Comparison of ENCODE assay signal across 9 cellular contexts in genomic region chr1:212928323-212929281, GRCh38. TPM values are rescaled to one million over a fixed set of nuclear protein-coding genes. Genes with fewer than 3 reads are reported as not detected.
DNase-seq lines count a peak whose midpoint lies in the region; ATAC-seq and TF ChIP-seq lines count a peak whose summit lies in the region.
"Had no signal": no experiment of that assay in that cellular context is flagged by ENCODE, and none has a peak within 500 bp of the region (broad histone marks: within the 10 kb centered on the region; RNA-seq: fewer than 3 reads in every experiment).

No MANE protein-coding gene starts in this region.

- H3K4me3 ChIP-seq in ectodermal cell (ENCODE audit: insufficient read depth, low read depth, low read length): peak overlapping the region; percentile 6
- no peak overlapping the region for H3K4me3 ChIP-seq in dorsolateral prefrontal cortex

- H3K27me3 Mint-ChIP-seq in stimulated activated naive CD8-positive, alpha-beta T cell treated with anti-CD3 and anti-CD28 coated beads, Interleukin-15, amount 100 ng/mL, for 72 hours: no peaks in the 10 kb centered on the region
- H3K27me3 Mint-ChIP-seq: activated naive CD8-positive, alpha-beta T cell had no signal

- no peak for TF ChIP-seq CTCF in dorsolateral prefrontal cortex (IDR thresholded peaks at IDR 0.05 in 54 of 56, conservative IDR thresholded peaks at IDR 0.05 in 2 of 56; ENCODE audit: low read depth in 1 of 56, partially characterized antibody in 56 of 56)

- peaks cover 16% of the 10 kb centered on the region for H3K4me1 ChIP-seq in ectodermal cell (ENCODE audit: control insufficient read depth, insufficient read depth, low read length)

- peak overlapping the region; percentile 64 for H3K27ac ChIP-seq in ectodermal cell (ENCODE audit: insufficient read depth, low read depth, low read length, poor library complexity, severe bottlenecking)
- no peak overlapping the region for H3K27ac ChIP-seq in dorsolateral prefrontal cortex

- H3K9me3 Mint-ChIP-seq in stimulated activated naive CD8-positive, alpha-beta T cell treated with anti-CD3 and anti-CD28 coated beads, Interleukin-15, amount 100 ng/mL, for 72 hours: no peaks in the 10 kb centered on the region

- 28% methylated on average over 10 of the region's 10 CpGs for WGBS in ectodermal cell, 2 experiments

- no peaks in the 10 kb centered on the region for H3K36me3 ChIP-seq in ectodermal cell (ENCODE audit: control insufficient read depth, insufficient read depth, low read length)

- no peak for DNase-seq in stimulated activated naive CD8-positive, alpha-beta T cell treated with anti-CD3 and anti-CD28 coated beads, Interleukin-15, Interleukin-2, amounts not matched to agents 100 U/mL and 50 U/mL, for 24 hours
- no peak for DNase-seq in stimulated activated naive CD8-positive, alpha-beta T cell treated with anti-CD3 and anti-CD28 coated beads, Interleukin-15, amount 100 ng/mL, for 72 hours
- no peak for DNase-seq in pons (ENCODE audit: low spot score)
- no peak for DNase-seq in activated CD4-positive, alpha-beta T cell treated with anti-CD3 and anti-CD28 coated beads for 48 hours
- no peak for DNase-seq in dorsolateral prefrontal cortex
- DNase-seq in SKM-1 (lab: John Stamatoyannopoulos, UW; ENCODE audit: unreplicated experiment): no peak

- no peak overlapping the region for H3K4me3 Mint-ChIP-seq in stimulated activated naive CD8-positive, alpha-beta T cell treated with anti-CD3 and anti-CD28 coated beads, Interleukin-15, amount 100 ng/mL, for 72 hours
- H3K4me3 Mint-ChIP-seq: activated naive CD8-positive, alpha-beta T cell had no signal

- peaks cover 7% of the 10 kb centered on the region for H3K4me1 Mint-ChIP-seq in stimulated activated naive CD8-positive, alpha-beta T cell treated with anti-CD3 and anti-CD28 coated beads, Interleukin-15, amount 100 ng/mL, for 72 hours

- H3K27me3 ChIP-seq in ectodermal cell (ENCODE audit: control insufficient read depth, insufficient read depth, low read length, poor library complexity, severe bottlenecking): no peaks in the 10 kb centered on the region
- no peaks in the 10 kb centered on the region for H3K27me3 ChIP-seq in dorsolateral prefrontal cortex

- H3K27ac Mint-ChIP-seq in stimulated activated naive CD8-positive, alpha-beta T cell treated with anti-CD3 and anti-CD28 coated beads, Interleukin-15, amount 100 ng/mL, for 72 hours: peak overlapping the region in 1 of 2 donors; percentile 44
- H3K27ac Mint-ChIP-seq: activated naive CD8-positive, alpha-beta T cell had no signal

- intact Hi-C loops in dorsolateral prefrontal cortex (cut with DNase I): no loop called here

- H3K9me3 ChIP-seq in ectodermal cell (ENCODE audit: control insufficient read depth, low read length): no peaks in the 10 kb centered on the region

- peak; percentile 23 for ATAC-seq in stimulated activated naive CD8-positive, alpha-beta T cell treated with anti-CD3 and anti-CD28 coated beads, Interleukin-15, Interleukin-2, amounts not matched to agents 100 U/mL and 50 U/mL, for 24 hours
- no peak for ATAC-seq in stimulated activated naive CD8-positive, alpha-beta T cell treated with anti-CD3 and anti-CD28 coated beads, Interleukin-15, amount 100 ng/mL, for 72 hours
- ATAC-seq in HG03159 (IDR thresholded peaks at IDR 0.05; ENCODE audit: unreplicated experiment): peak; percentile 56

RNA-seq across cellular contexts. Expression of gene VASH2, which starts 21.7 kb away (rescaled TPM):
- 19.3 TPM for polyA plus RNA-seq in ectodermal cell (2013, experiment 1 of 4)
- 19.4 TPM for polyA plus RNA-seq in ectodermal cell (2013, experiment 2 of 4)
- 13.4 TPM for polyA plus RNA-seq in ectodermal cell (2013, experiment 3 of 4)
- polyA plus RNA-seq in ectodermal cell (2013, experiment 4 of 4): 13.8 TPM
- 10 to 100 TPM in 1 of 120 experiments, 1 to 10 TPM in 119; 1.1 to 10.0 (median 4.5) TPM for total RNA-seq in dorsolateral prefrontal cortex
